Comparison of ENCODE assay signal across 1 cellular context in genomic region chr11:86161373-86162255, GRCh38.
TF ChIP-seq lines count a peak whose summit lies in the region.

No MANE protein-coding gene starts in this region.

TF ChIP-seq in endothelial cell of umbilical vein, 7 proteins besides CTCF, POLR2A, EP300 and RAD21:
- TF ChIP-seq MYC (IDR thresholded peaks at IDR 0.05; ENCODE audit: low read depth, low read length) (no peak), MAX (IDR thresholded peaks at IDR 0.05; ENCODE audit: insufficient read depth, insufficient read length) (no peak)
